1 cellular context compared by ENCODE assay signal in the genomic region with DNA sequence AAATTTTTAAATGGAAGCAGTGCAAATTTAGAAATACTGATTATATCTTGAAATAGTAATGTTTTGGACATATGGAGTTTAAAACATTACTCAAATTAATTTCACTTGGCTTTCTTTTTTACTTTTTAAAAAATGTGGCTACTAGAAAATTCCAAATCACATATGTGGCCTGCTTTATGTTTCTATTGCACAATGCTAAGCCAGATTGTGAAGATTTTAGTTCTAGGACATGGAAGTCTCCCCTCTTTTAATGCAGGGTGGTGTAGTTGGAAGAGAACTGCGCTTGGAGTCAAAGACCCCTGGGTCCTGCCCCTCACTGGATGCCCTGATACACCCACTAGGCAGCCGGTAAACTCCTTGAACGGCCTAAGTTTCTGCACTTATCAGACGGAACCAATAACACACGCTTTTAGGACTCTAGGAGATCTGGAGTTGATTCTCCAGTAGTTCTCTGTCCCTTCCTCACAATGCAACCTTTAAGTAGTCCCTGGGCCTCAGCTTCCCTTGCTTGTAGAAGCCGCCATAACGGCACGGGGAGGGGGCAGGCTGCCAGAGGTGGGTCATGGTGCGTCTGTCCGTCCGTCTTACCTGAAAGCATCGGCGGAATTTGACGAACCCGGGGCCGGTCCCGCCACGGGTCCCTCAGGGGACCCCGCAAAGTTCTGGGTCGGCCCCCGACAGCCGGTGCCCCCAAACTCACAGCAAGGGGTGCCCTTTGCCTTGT.
TF ChIP-seq lines count a peak whose summit lies in the region.

No MANE protein-coding gene starts in this region.

TF ChIP-seq in SK-N-SH, 30 proteins besides CTCF, POLR2A, EP300 and RAD21 (continued from another document):
- TF ChIP-seq, protein P1, sequence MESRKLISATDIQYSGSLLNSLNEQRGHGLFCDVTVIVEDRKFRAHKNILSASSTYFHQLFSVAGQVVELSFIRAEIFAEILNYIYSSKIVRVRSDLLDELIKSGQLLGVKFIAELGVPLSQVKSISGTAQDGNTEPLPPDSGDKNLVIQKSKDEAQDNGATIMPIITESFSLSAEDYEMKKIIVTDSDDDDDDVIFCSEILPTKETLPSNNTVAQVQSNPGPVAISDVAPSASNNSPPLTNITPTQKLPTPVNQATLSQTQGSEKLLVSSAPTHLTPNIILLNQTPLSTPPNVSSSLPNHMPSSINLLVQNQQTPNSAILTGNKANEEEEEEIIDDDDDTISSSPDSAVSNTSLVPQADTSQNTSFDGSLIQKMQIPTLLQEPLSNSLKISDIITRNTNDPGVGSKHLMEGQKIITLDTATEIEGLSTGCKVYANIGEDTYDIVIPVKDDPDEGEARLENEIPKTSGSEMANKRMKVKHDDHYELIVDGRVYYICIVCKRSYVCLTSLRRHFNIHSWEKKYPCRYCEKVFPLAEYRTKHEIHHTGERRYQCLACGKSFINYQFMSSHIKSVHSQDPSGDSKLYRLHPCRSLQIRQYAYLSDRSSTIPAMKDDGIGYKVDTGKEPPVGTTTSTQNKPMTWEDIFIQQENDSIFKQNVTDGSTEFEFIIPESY (IDR thresholded peaks at IDR 0.05; ENCODE audit: borderline replicate concordance, low read depth): no peak
- TF ChIP-seq TCF12 (IDR thresholded peaks at IDR 0.05) (no peak), PBX3 (IDR thresholded peaks at IDR 0.05) (no peak), SMC3 (IDR thresholded peaks at IDR 0.05; ENCODE audit: low read depth, low read length) (no peak), RXRA (IDR thresholded peaks at IDR 0.05; ENCODE audit: borderline replicate concordance, low read depth) (no peak), CHD2 (IDR thresholded peaks at IDR 0.05; ENCODE audit: low read length, partially characterized antibody) (no peak), FOXJ3 (CRISPR knock-in tag; IDR thresholded peaks at IDR 0.05) (no peak), POLR2AphosphoS5 (IDR thresholded peaks at IDR 0.05; ENCODE audit: low read depth, low read length) (no peak), NRF1 (IDR thresholded peaks at IDR 0.05; ENCODE audit: low read depth, low read length) (no peak), ELF1 (IDR thresholded peaks at IDR 0.05) (no peak), MEF2A (IDR thresholded peaks at IDR 0.05; ENCODE audit: borderline replicate concordance, low read depth) (no peak)
